Comparison of ENCODE assay signal across 3 cellular contexts in the genomic region with DNA sequence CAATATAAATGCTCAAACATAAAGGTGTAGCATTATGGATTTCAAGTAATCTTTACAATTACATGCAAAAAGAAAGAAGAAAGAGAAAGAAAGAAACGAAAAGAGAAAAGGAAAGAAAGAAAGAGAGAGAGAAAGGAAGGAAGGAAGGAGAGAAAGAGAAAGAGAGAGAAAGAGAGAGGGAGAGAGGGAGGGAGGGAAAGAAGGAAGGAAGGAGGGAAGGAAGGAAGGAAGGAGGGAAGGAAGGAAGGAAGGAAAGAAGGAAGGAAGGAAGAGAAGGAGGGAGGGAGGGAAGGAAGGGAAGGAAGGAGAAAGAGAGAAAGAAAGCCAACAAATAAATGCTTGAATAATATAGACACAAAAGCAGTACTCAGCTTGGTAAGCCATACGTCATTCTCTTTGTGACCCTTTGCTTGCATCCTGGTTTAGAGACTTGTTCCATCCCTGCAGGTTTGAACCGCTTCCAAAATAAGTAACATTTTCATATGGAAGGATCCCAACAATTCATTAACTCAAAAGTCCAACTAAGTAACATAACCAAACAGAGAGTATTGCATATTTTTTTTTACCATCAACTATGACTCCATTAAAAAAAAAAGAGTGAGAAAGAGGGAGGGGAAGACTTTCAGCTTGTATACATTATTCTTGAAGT.
TF ChIP-seq lines count a peak whose summit lies in the region.

No MANE protein-coding gene starts in this region.

TF ChIP-seq in SK-N-SH treated with all-trans-retinoic acid at 6 μM for 48 hours, 23 proteins besides CTCF, POLR2A, EP300 and RAD21:
- TF ChIP-seq RARB (CRISPR knock-in tag; IDR thresholded peaks at IDR 0.05) (no peak), ISL1 (CRISPR knock-in tag; IDR thresholded peaks at IDR 0.05) (peak; percentile 61)

TF ChIP-seq in SK-N-SH, 30 proteins besides CTCF, POLR2A, EP300 and RAD21:
- TF ChIP-seq GATA2 (CRISPR knock-in tag; IDR thresholded peaks at IDR 0.05) = no peak
- TF ChIP-seq TAF1 (IDR thresholded peaks at IDR 0.05; ENCODE audit: borderline replicate concordance, low read depth, low read length) = no peak
- TF ChIP-seq MXI1 (IDR thresholded peaks at IDR 0.05; ENCODE audit: low read depth, low read length) = no peak
- no peak for TF ChIP-seq ZBTB33 (IDR thresholded peaks at IDR 0.05; ENCODE audit: borderline replicate concordance, low read depth)
- TF ChIP-seq MAX (IDR thresholded peaks at IDR 0.05; ENCODE audit: low read depth) = no peak
- no peak for TF ChIP-seq RCOR1 (IDR thresholded peaks at IDR 0.05; ENCODE audit: low read length)
- TF ChIP-seq TEAD4 (IDR thresholded peaks at IDR 0.05; ENCODE audit: borderline replicate concordance, insufficient read depth) = no peak
- TF ChIP-seq SIN3A (IDR thresholded peaks at IDR 0.05; ENCODE audit: borderline replicate concordance, low read depth, low read length) = no peak
- TF ChIP-seq NRF1 (IDR thresholded peaks at IDR 0.05; ENCODE audit: low read depth, low read length) = no peak
- TF ChIP-seq, protein P1, sequence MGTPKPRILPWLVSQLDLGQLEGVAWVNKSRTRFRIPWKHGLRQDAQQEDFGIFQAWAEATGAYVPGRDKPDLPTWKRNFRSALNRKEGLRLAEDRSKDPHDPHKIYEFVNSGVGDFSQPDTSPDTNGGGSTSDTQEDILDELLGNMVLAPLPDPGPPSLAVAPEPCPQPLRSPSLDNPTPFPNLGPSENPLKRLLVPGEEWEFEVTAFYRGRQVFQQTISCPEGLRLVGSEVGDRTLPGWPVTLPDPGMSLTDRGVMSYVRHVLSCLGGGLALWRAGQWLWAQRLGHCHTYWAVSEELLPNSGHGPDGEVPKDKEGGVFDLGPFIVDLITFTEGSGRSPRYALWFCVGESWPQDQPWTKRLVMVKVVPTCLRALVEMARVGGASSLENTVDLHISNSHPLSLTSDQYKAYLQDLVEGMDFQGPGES (IDR thresholded peaks at IDR 0.05; ENCODE audit: low read depth, low read length) = no peak
- TF ChIP-seq RFX5 (IDR thresholded peaks at IDR 0.05; ENCODE audit: low read length) = no peak
- no peak for TF ChIP-seq CHD2 (IDR thresholded peaks at IDR 0.05; ENCODE audit: low read length, partially characterized antibody)
- TF ChIP-seq FOSL2 (IDR thresholded peaks at IDR 0.05; ENCODE audit: borderline replicate concordance, low read depth) = no peak
- no peak for TF ChIP-seq USF1 (IDR thresholded peaks at IDR 0.05; ENCODE audit: borderline replicate concordance, low read depth)
- TF ChIP-seq REST (IDR thresholded peaks at IDR 0.05; ENCODE audit: low read depth, low read length) = no peak

TF ChIP-seq in HEK293, 187 proteins besides CTCF, POLR2A, EP300 and RAD21:
- TF ChIP-seq ZNF791 (tag by site-specific recombination; IDR thresholded peaks at IDR 0.05) = no peak
- no peak for TF ChIP-seq ZNF280D (tag by site-specific recombination; IDR thresholded peaks at IDR 0.05)
- TF ChIP-seq ZSCAN23 (tag by site-specific recombination; IDR thresholded peaks at IDR 0.05) = no peak
- TF ChIP-seq ZNF341 (tag by site-specific recombination; IDR thresholded peaks at IDR 0.05; ENCODE audit: low read depth) = no peak
- no peak for TF ChIP-seq ZNF26 (tag by site-specific recombination; IDR thresholded peaks at IDR 0.05)
- TF ChIP-seq, protein P2, sequence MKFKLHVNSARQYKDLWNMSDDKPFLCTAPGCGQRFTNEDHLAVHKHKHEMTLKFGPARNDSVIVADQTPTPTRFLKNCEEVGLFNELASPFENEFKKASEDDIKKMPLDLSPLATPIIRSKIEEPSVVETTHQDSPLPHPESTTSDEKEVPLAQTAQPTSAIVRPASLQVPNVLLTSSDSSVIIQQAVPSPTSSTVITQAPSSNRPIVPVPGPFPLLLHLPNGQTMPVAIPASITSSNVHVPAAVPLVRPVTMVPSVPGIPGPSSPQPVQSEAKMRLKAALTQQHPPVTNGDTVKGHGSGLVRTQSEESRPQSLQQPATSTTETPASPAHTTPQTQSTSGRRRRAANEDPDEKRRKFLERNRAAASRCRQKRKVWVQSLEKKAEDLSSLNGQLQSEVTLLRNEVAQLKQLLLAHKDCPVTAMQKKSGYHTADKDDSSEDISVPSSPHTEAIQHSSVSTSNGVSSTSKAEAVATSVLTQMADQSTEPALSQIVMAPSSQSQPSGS (tag by site-specific recombination; IDR thresholded peaks at IDR 0.05; ENCODE audit: low read depth) = no peak
- TF ChIP-seq ZNF596 (tag by site-specific recombination; IDR thresholded peaks at IDR 0.05) = peak; percentile 45; the same call in 1 of the 2 replicates
- peak; percentile 94 for TF ChIP-seq ZNF366 (tag by site-specific recombination; conservative IDR thresholded peaks at IDR 0.05)
- TF ChIP-seq GFI1B (tag by site-specific recombination; IDR thresholded peaks at IDR 0.05) = no peak
- no peak for TF ChIP-seq ZNF121 (tag by site-specific recombination; IDR thresholded peaks at IDR 0.05)
- TF ChIP-seq ZNF629 (tag by site-specific recombination; IDR thresholded peaks at IDR 0.05) = no peak
- no peak for TF ChIP-seq ZNF350 (tag by site-specific recombination; IDR thresholded peaks at IDR 0.05)
- TF ChIP-seq PRDM1 (tag by site-specific recombination; IDR thresholded peaks at IDR 0.05) = peak; percentile 85
- no peak for TF ChIP-seq ZNF639 (tag by site-specific recombination; IDR thresholded peaks at IDR 0.05)
- no peak for TF ChIP-seq ZNF221 (tag by site-specific recombination; IDR thresholded peaks at IDR 0.05; ENCODE audit: borderline replicate concordance)
